ENCODE assay signal across 1 cellular context in the genomic region with DNA sequence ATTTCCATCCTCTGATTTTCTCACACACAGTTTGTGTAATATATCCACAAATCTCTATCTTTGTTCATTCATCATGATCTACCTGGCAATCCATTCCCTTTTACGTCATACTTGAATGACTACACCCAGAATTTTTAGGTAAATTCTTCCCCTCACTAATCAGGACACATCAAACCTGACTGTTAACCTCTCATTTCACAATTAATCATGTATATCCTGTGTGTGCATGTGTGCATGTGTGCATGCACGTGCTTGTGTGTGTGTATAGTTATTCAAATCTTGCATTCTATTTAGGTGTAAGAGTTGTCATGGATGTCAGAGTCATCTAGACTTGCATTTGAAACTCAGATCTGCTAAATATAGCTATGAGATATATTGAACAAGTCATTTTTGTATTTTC.
TF ChIP-seq lines count a peak whose summit lies in the region.

No MANE protein-coding gene starts in this region.

TF ChIP-seq in HepG2, 621 proteins besides CTCF, POLR2A, EP300 and RAD21 (continued from another document):
- TF ChIP-seq MNT (IDR thresholded peaks at IDR 0.05) (peak; percentile 73), ZNF333 (CRISPR knock-in tag; IDR thresholded peaks at IDR 0.05; ENCODE audit: borderline replicate concordance) (no peak), TERF1 (CRISPR knock-in tag; IDR thresholded peaks at IDR 0.05) (no peak), ZSCAN30 (CRISPR knock-in tag; IDR thresholded peaks at IDR 0.05) (no peak), NFKB2 (CRISPR knock-in tag; IDR thresholded peaks at IDR 0.05; ENCODE audit: borderline replicate concordance) (no peak), NPAS2 (CRISPR knock-in tag; IDR thresholded peaks at IDR 0.05; ENCODE audit: borderline replicate concordance) (no peak), HNRNPUL1 (IDR thresholded peaks at IDR 0.05; ENCODE audit: low read depth, low read length) (no peak)
